Comparison of ENCODE assay signal across 2 cellular contexts in genomic region chr22:49817359-49817758, GRCh38.
TF ChIP-seq lines count a peak whose summit lies in the region.

No MANE protein-coding gene starts in this region.

TF ChIP-seq in A549, 52 proteins besides CTCF, POLR2A, EP300 and RAD21 (continued from another document):
- TF ChIP-seq BCL3 (IDR thresholded peaks at IDR 0.05) (no peak), RNF2 (IDR thresholded peaks at IDR 0.05; ENCODE audit: borderline replicate concordance, low read depth) (no peak), HOXA7 (CRISPR knock-in tag; IDR thresholded peaks at IDR 0.05) (no peak), ZNF302 (CRISPR knock-in tag; IDR thresholded peaks at IDR 0.05) (no peak), REST (IDR thresholded peaks at IDR 0.05) (no peak), PBX3 (IDR thresholded peaks at IDR 0.05) (no peak), EHF (CRISPR knock-in tag; IDR thresholded peaks at IDR 0.05) (no peak), JUN (IDR thresholded peaks at IDR 0.05) (no peak), HMGXB4 (CRISPR knock-in tag; IDR thresholded peaks at IDR 0.05; ENCODE audit: borderline replicate concordance) (no peak)
TF ChIP-seq in A549: peak in this region for 0.

TF ChIP-seq in WTC11, 78 proteins besides CTCF, POLR2A, EP300 and RAD21 (continued from another document):
- TF ChIP-seq GABPB1 (CRISPR knock-in tag; IDR thresholded peaks at IDR 0.05) (no peak), SMAD3 (CRISPR knock-in tag; IDR thresholded peaks at IDR 0.05; ENCODE audit: borderline replicate concordance) (no peak)
